ENCODE assay signal across 1 cellular context in the genomic region with DNA sequence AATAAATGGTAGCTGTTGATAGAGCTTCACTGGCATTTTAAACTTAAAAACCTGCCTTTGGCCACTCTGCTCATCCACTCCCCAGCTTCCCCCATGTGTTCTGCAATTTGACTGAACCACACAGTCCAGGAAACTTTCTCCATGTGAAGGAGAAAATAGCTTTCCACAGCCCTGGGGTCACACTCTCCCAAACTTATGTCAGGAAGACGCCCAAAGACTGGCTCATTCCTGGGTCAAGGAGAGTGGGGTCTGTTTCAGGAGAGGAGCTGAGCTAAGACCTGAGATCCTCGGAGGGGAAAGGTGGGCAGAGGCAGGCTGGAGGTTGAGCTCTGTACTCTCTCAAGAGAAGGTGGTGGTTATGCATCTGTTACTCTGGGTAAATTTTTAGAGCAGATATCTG.
TF ChIP-seq lines count a peak whose summit lies in the region.

No MANE protein-coding gene starts in this region.

TF ChIP-seq in WTC11, 78 proteins besides CTCF, POLR2A, EP300 and RAD21 (continued from another document):
- TF ChIP-seq, protein P1, sequence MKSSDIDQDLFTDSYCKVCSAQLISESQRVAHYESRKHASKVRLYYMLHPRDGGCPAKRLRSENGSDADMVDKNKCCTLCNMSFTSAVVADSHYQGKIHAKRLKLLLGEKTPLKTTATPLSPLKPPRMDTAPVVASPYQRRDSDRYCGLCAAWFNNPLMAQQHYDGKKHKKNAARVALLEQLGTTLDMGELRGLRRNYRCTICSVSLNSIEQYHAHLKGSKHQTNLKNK (CRISPR knock-in tag; IDR thresholded peaks at IDR 0.05) = no peak
- TF ChIP-seq ZNF121 (CRISPR knock-in tag; IDR thresholded peaks at IDR 0.05) = no peak
- TF ChIP-seq, protein P2, sequence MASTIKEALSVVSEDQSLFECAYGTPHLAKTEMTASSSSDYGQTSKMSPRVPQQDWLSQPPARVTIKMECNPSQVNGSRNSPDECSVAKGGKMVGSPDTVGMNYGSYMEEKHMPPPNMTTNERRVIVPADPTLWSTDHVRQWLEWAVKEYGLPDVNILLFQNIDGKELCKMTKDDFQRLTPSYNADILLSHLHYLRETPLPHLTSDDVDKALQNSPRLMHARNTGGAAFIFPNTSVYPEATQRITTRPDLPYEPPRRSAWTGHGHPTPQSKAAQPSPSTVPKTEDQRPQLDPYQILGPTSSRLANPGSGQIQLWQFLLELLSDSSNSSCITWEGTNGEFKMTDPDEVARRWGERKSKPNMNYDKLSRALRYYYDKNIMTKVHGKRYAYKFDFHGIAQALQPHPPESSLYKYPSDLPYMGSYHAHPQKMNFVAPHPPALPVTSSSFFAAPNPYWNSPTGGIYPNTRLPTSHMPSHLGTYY (CRISPR knock-in tag; IDR thresholded peaks at IDR 0.05) = no peak
TF ChIP-seq in WTC11: peak in this region for 0.
